In genomic region chr12:100661300-100661951, GRCh38 we compare ENCODE assay signal across 17 cellular contexts.
A peak's percentile ranks its signal among the peaks of the same experiment; 100 is the strongest.
DNase-seq lines count a peak whose midpoint lies in the region; ATAC-seq and TF ChIP-seq lines count a peak whose summit lies in the region.
"Had no signal": no experiment of that assay in that cellular context is flagged by ENCODE, and none has a peak within 500 bp of the region (broad histone marks: within the 10 kb centered on the region; RNA-seq: fewer than 3 reads in every experiment).

No MANE protein-coding gene starts in this region.

- peaks cover 19% of the 10 kb centered on the region for H3K27me3 Mint-ChIP-seq in WTC11 (ENCODE audit: low read depth)

- in situ Hi-C loops in GM13976 (cut with MboI; ENCODE audit: low sequenced_read_pairs, unreplicated experiment) = no loop called here

- H3K27ac ChIP-seq in mesendoderm (ENCODE audit: low read depth, low read length) (peak overlapping the region; percentile 78), prostate gland (no peak overlapping the region)
- H3K27ac ChIP-seq: left lung, ovary had no signal

- H2BK15ac ChIP-seq in mesendoderm (replicated peaks; ENCODE audit: low read depth) = no peak overlapping the region

- H3K4me1 ChIP-seq in mesendoderm (ENCODE audit: control insufficient read depth, low read depth, low read length) (peaks cover 2% of the 10 kb centered on the region), prostate gland (replicated peaks) (no peaks in the 10 kb centered on the region)
- H3K4me1 ChIP-seq: left lung had no signal

- CTCF ChIA-PET in WTC11 (lab: Charles Lee) = interaction anchor here (0.8 to 4.1 kb wide), 4 partner anchors 11 to 257 kb away, joined by 3 to 33 read pairs (median 8); no protein-coding TSS in a partner anchor

- no peak overlapping the region for H3K4me3 Mint-ChIP-seq in WTC11
- H3K4me3 Mint-ChIP-seq: activated CD4-positive, alpha-beta memory T cell treated with anti-CD3 and anti-CD28 coated beads, Interleukin-2, amount 10 ng/mL, durations not matched to agents 7 days and 5 days; activated naive CD8-positive, alpha-beta T cell had no signal

- H2AK5ac ChIP-seq in mesendoderm (ENCODE audit: low read length) = no peak overlapping the region

- WGBS in mesendoderm (ENCODE audit: extremely low coverage, insufficient coverage, low lambda C conversion rate) = no CpG with 5 or more reads among the region's 6 CpGs
- WGBS in prostate gland = 50% methylated on average over 6 of the region's 6 CpGs

- peak; percentile 23 for DNase-seq in GM13976 (ENCODE audit: low spot score)
- DNase-seq in WTC11 (ENCODE audit: low spot score) = no peak
- peak; percentile 86 for DNase-seq in mesendoderm
- DNase-seq in MG63 = no peak
- DNase-seq in prostate gland (ENCODE audit: low spot score) = no peak
- DNase-seq: activated CD4-positive, alpha-beta memory T cell treated with anti-CD3 and anti-CD28 coated beads, Interleukin-2, amount 10 ng/mL, durations not matched to agents 7 days and 5 days; glutamatergic neuron; left lung; NCI-H2081 treated with DMSO at 0.1 percent for 48 hours; ovary; stimulated activated naive CD4-positive, alpha-beta T cell; T-helper 1 cell had no signal

- H3K4me1 Mint-ChIP-seq in WTC11 = peaks cover 12% of the 10 kb centered on the region
- H3K4me1 Mint-ChIP-seq: activated CD4-positive, alpha-beta memory T cell treated with anti-CD3 and anti-CD28 coated beads, Interleukin-2, amount 10 ng/mL, durations not matched to agents 7 days and 5 days had no signal

- no peak overlapping the region for H3K27ac Mint-ChIP-seq in WTC11
- H3K27ac Mint-ChIP-seq: activated CD4-positive, alpha-beta memory T cell treated with anti-CD3 and anti-CD28 coated beads, Interleukin-2, amount 10 ng/mL, durations not matched to agents 7 days and 5 days; activated naive CD8-positive, alpha-beta T cell had no signal

- no peaks in the 10 kb centered on the region; the same call in 1 of the 2 replicates for H3K36me3 Mint-ChIP-seq in WTC11
- H3K36me3 Mint-ChIP-seq: activated naive CD8-positive, alpha-beta T cell had no signal

- TF ChIP-seq CTCF in GM13976 (IDR thresholded peaks at IDR 0.05; ENCODE audit: borderline replicate concordance, control extremely low read depth, extremely low read depth, insufficient read depth, missing control alignments) (no peak), WTC11 (IDR thresholded peaks at IDR 0.05) (no peak), prostate gland (IDR thresholded peaks at IDR 0.05) (no peak)

- H3K9ac ChIP-seq in mesendoderm (ENCODE audit: low read length) = no peak overlapping the region

- peak overlapping the region; percentile 56 for H4K8ac ChIP-seq in mesendoderm (ENCODE audit: low read depth, low read length)

- no peak overlapping the region for H3K4me3 ChIP-seq in mesendoderm (ENCODE audit: low read length)
- no peak overlapping the region for H3K4me3 ChIP-seq in MG63
- H3K4me3 ChIP-seq in prostate gland = no peak overlapping the region
- H3K4me3 ChIP-seq: K562, left lung, ovary had no signal

- H2BK5ac ChIP-seq in mesendoderm (ENCODE audit: low read length) = peak overlapping the region; percentile 10

- H3K9me3 Mint-ChIP-seq in WTC11 = peaks cover 8% of the 10 kb centered on the region
- H3K9me3 Mint-ChIP-seq: activated CD4-positive, alpha-beta memory T cell treated with anti-CD3 and anti-CD28 coated beads, Interleukin-2, amount 10 ng/mL, durations not matched to agents 7 days and 5 days had no signal

- H2BK120ac ChIP-seq in mesendoderm (ENCODE audit: low read depth, low read length) = peak overlapping the region; percentile 61

- H3K56ac ChIP-seq in mesendoderm (ENCODE audit: low read length) = no peak overlapping the region

- no peak overlapping the region for H3K4me2 ChIP-seq in mesendoderm (ENCODE audit: low read length)

- no peaks in the 10 kb centered on the region for H3K79me1 ChIP-seq in mesendoderm (ENCODE audit: low read length)

- H3K36me3 ChIP-seq in mesendoderm (ENCODE audit: control insufficient read depth, insufficient read depth, low read length) (no peaks in the 10 kb centered on the region), MG63 (no peaks in the 10 kb centered on the region), prostate gland (no peaks in the 10 kb centered on the region)
- H3K36me3 ChIP-seq: left lung, ovary had no signal

- H3K9me3 ChIP-seq in MG63 = no peaks in the 10 kb centered on the region; the same call in 1 of the 2 replicates
- H3K9me3 ChIP-seq in prostate gland = no peaks in the 10 kb centered on the region
- H3K9me3 ChIP-seq: left lung, ovary had no signal

- H4K5ac ChIP-seq in mesendoderm (ENCODE audit: low read length) = no peak overlapping the region

- H3K79me2 ChIP-seq in mesendoderm (ENCODE audit: control insufficient read depth, insufficient read depth, low read length) = no peaks in the 10 kb centered on the region

- H3K23ac ChIP-seq in mesendoderm (ENCODE audit: low read length) = no peak overlapping the region

- no peak for TF ChIP-seq POLR2A in prostate gland (IDR thresholded peaks at IDR 0.05)

- H3K4ac ChIP-seq in mesendoderm (ENCODE audit: low read depth, low read length) = peak overlapping the region; percentile 55

- no peak overlapping the region for H3K18ac ChIP-seq in mesendoderm (ENCODE audit: low read length)

- H3K27me3 ChIP-seq in mesendoderm (ENCODE audit: insufficient read depth, low read length, poor library complexity) = no peaks in the 10 kb centered on the region
- no peaks in the 10 kb centered on the region for H3K27me3 ChIP-seq in MG63
- no peaks in the 10 kb centered on the region for H3K27me3 ChIP-seq in prostate gland (replicated peaks; ENCODE audit: insufficient read depth)
- H3K27me3 ChIP-seq: ovary had no signal

- POLR2A ChIA-PET in WTC11 (lab: Charles Lee) = no interaction called here

- ATAC-seq in HG02798 (IDR thresholded peaks at IDR 0.05; ENCODE audit: poor library complexity, unreplicated experiment) (peak; percentile 38), WTC11 (no peak; the same call in 1 of the 2 replicates), GM21367 (IDR thresholded peaks at IDR 0.05; ENCODE audit: unreplicated experiment) (no peak), GM18511 (IDR thresholded peaks at IDR 0.05; ENCODE audit: unreplicated experiment) (no peak)
- ATAC-seq: K562, left lung had no signal

- intact Hi-C loops in prostate gland (cut with DNase I) = no loop called here

TF ChIP-seq in WTC11, 78 proteins besides CTCF, POLR2A, EP300 and RAD21:
- TF ChIP-seq NR1H2 (CRISPR knock-in tag; IDR thresholded peaks at IDR 0.05) (no peak), ETV6 (CRISPR knock-in tag; IDR thresholded peaks at IDR 0.05) (0 out of 2 replicates have a peak, but pooled peaks have one; percentile 27), E2F5 (CRISPR knock-in tag; IDR thresholded peaks at IDR 0.05) (no peak), USF1 (CRISPR knock-in tag; IDR thresholded peaks at IDR 0.05) (no peak)

Comparison
In these comparisons a context has a peak if more than half of its experiments do, and no peak if none do; other contexts are left out.
1. DNase-seq: peak in GM13976 (single experiment) and mesendoderm (single experiment); none in WTC11 (single experiment), MG63 (single experiment) and prostate gland (single experiment).